ENCODE assay signal across 18 cellular contexts in the genomic region with DNA sequence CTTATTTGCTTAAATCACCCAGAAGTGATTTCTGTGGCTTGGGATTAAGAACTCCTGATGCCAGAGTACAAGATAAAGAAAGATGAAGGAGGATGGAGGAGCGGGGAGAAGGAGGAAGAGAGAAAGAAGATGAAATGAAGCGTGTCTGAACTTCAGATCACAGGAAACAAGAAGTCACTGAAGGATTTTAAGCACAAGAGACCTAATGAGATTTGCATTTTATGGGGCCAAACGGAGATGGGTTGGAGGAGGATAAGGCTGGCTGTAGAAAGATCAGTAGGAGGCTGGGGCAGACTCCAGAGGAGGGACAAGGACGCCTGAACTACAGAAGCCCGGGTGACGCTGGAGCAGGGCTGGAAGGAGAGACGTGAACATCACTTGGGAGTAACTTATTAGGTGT.
"Had no signal": no experiment of that assay in that cellular context is flagged by ENCODE, and none has a peak within 500 bp of the region (broad histone marks: within the 10 kb centered on the region; RNA-seq: fewer than 3 reads in every experiment).

No MANE protein-coding gene starts in this region.

- FAIRE-seq: colon, kidney, TTC549, urothelium cell line had no signal

- DNase-seq: activated CD4-positive, alpha-beta memory T cell treated with anti-CD3 and anti-CD28 coated beads for 36 hours; activated CD4-positive, alpha-beta T cell treated with anti-CD3 and anti-CD28 coated beads for 4 hours; activated naive CD8-positive, alpha-beta T cell treated with anti-CD3 and anti-CD28 coated beads for 36 hours; amygdala; body of pancreas; caudate nucleus; dorsolateral prefrontal cortex; erythroblast; gastrocnemius medialis; heart left ventricle; kidney; stimulated activated CD4-positive, alpha-beta T cell treated with anti-CD3 and anti-CD28 coated beads, Interleukin-12 subunit alpha, Interleukin-12 subunit beta, amount 100 ng/mL, for 4 hours; stimulated activated CD4-positive, alpha-beta T cell treated with anti-CD3 and anti-CD28 coated beads, Interleukin-1b, Interleukin-23, amount 100 ng/mL, for 48 hours; stimulated activated CD8-positive, alpha-beta memory T cell treated with anti-CD3 and anti-CD28 coated beads, Interleukin-4, amount 100 ng/mL, for 48 hours; stimulated activated naive CD8-positive, alpha-beta T cell treated with anti-CD3 and anti-CD28 coated beads, Interleukin-15, Interleukin-2, amounts not matched to agents 100 U/mL and 50 U/mL, for 24 hours had no signal
